In the genomic region with DNA sequence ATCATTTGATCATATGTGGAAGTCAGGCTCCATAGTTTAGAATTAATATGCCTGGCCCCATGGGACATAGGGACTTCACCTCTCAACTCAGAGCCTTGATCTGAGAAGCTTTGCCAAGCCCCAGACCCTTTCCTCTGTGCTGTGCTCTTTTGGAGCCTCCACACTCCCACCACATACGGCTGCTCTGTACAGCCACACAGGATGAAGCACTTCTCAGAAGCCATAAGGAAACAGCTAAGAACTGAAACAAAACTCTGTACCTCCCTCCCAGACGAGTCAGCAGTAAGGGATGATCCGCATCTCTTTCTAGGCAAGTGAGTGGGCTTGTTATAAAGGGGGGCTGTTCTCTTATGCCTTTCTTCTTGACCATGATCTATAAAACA, we compare ENCODE assay signal across 9 cellular contexts.
DNase-seq lines count a peak whose midpoint lies in the region; ATAC-seq and TF ChIP-seq lines count a peak whose summit lies in the region.
"Had no signal": no experiment of that assay in that cellular context is flagged by ENCODE, and none has a peak within 500 bp of the region (broad histone marks: within the 10 kb centered on the region; RNA-seq: fewer than 3 reads in every experiment).

No MANE protein-coding gene starts in this region.

- DNase-seq in stimulated activated CD4-positive, alpha-beta T cell treated with anti-CD3 and anti-CD28 coated beads, Interleukin-2, amount 100 ng/mL, for 4 hours (ENCODE audit: low read depth): peak; percentile 14
- DNase-seq in stimulated activated CD4-positive, alpha-beta T cell treated with anti-CD3 and anti-CD28 coated beads, Interleukin-2, amount 100 ng/mL, for 48 hours: no peak
- DNase-seq in PC-9 (no peak), esophagus muscularis mucosa (ENCODE audit: extremely low spot score) (no peak), MG63 (no peak), NCI-H446 (lab: John Stamatoyannopoulos, UW) (no peak), NOMO-1 (lab: John Stamatoyannopoulos, UW; ENCODE audit: unreplicated experiment in 2 of 2) (no peak)
- DNase-seq: NCI-H187 had no signal

- H3K4me2 ChIP-seq in PC-9: no peak overlapping the region

- peaks cover 80% of the 10 kb centered on the region for H3F3A ChIP-seq in PC-9 (ENCODE audit: insufficient read depth, low read depth)

- POLR2A ChIA-PET in PC-9 (lab: Charles Lee; ENCODE audit: unreplicated experiment): interaction anchor here (0.6 kb wide), 1 partner anchor 14 kb away, joined by 3 read pairs; no protein-coding TSS in a partner anchor

- BruUV-seq in PC-9 (replicated peaks; lab: Mats Ljungman, UMichigan): no TSS peak

- H3K27ac ChIP-seq in PC-9 (peak overlapping the region; percentile 91), esophagus muscularis mucosa (replicated peaks in 1 of 4) (peak overlapping the region in 3 of 4 donors; percentile 28 to 39 (median 39))

- TF ChIP-seq CTCF in PC-9 (conservative IDR thresholded peaks at IDR 0.05) (no peak), esophagus muscularis mucosa (IDR thresholded peaks at IDR 0.05) (no peak)

- no peak overlapping the region for H2AFZ ChIP-seq in PC-9

- peaks cover 89% of the 10 kb centered on the region for H3K79me2 ChIP-seq in PC-9 (ENCODE audit: low read depth)

- H3K9me2 ChIP-seq in PC-9 (ENCODE audit: insufficient read depth): no peaks in the 10 kb centered on the region

- H3K9me3 ChIP-seq in PC-9 (ENCODE audit: insufficient read depth, low read depth) (peaks cover 20% of the 10 kb centered on the region), esophagus muscularis mucosa (no peaks in the 10 kb centered on the region), MG63 (peaks cover 4% of the 10 kb centered on the region; the same call in 1 of the 2 replicates)

- TF ChIP-seq EP300 in esophagus muscularis mucosa (IDR thresholded peaks at IDR 0.05): no peak

- CTCF ChIA-PET in PC-9 (lab: Charles Lee): no interaction called here

- no peaks in the 10 kb centered on the region for H3K27me3 ChIP-seq in PC-9 (ENCODE audit: insufficient read depth, low read depth)
- no peaks in the 10 kb centered on the region for H3K27me3 ChIP-seq in esophagus muscularis mucosa
- no peaks in the 10 kb centered on the region for H3K27me3 ChIP-seq in MG63

- ATAC-seq in HG03469 (IDR thresholded peaks at IDR 0.05; ENCODE audit: unreplicated experiment): no peak

- H3K36me3 ChIP-seq in PC-9 (ENCODE audit: low read depth) (peaks cover 47% of the 10 kb centered on the region), esophagus muscularis mucosa (peaks cover 0 to 12% (median 0%) of the 10 kb centered on the region in 4 donors), MG63 (peaks cover 65% of the 10 kb centered on the region)

- intact Hi-C loops in PC-9 (cut with micrococcal nuclease; ENCODE audit: unreplicated experiment): loop anchor here (5.0 kb wide), 1 partner anchor 42 kb away; no protein-coding TSS in a partner anchor
- intact Hi-C loops in esophagus muscularis mucosa (cut with DNase I): no loop called here

- H3K4me3 ChIP-seq in PC-9 (no peak overlapping the region), esophagus muscularis mucosa (no peak overlapping the region), MG63 (no peak overlapping the region)

- no peaks in the 10 kb centered on the region for H4K20me1 ChIP-seq in PC-9 (ENCODE audit: insufficient read depth)

- H3K4me1 ChIP-seq in PC-9 (replicated peaks; ENCODE audit: insufficient read depth) (peaks cover 84% of the 10 kb centered on the region), esophagus muscularis mucosa (peaks cover 37 to 72% (median 63%) of the 10 kb centered on the region in 4 donors)

- no peak for TF ChIP-seq POLR2A in esophagus muscularis mucosa (IDR thresholded peaks at IDR 0.05; ENCODE audit: low read depth)

- WGBS in esophagus muscularis mucosa: 62% methylated on average over 3 of the region's 3 CpGs
